In the genomic region with DNA sequence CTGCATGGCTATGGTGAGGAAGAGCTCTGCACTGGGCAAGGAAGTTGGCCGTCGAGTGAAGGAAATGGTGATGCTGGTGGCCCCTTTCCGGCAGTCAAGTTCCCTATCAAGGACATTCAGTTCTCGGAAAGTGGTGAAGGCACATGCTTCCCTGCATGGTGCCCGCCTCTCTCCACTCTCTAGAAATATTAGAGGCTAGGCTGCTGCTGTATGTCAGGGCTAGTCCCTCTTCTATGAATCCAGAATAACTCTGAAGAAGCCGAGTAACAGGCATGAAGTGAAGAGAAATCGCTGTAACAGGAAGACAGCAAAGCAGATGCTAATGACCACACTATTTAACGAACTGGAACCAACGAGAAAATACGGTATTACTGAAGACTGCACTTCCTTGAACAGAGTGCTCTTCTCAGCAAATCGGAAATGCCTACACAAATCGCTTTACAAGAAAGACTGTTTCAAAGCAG, we compare ENCODE assay signal across 9 cellular contexts. TPM values are rescaled to one million over a fixed set of nuclear protein-coding genes. Genes with fewer than 3 reads are reported as not detected.
A peak's percentile ranks its signal among the peaks of the same experiment; 100 is the strongest.
DNase-seq lines count a peak whose midpoint lies in the region; ATAC-seq and TF ChIP-seq lines count a peak whose summit lies in the region.
"Had no signal": no experiment of that assay in that cellular context is flagged by ENCODE, and none has a peak within 500 bp of the region (broad histone marks: within the 10 kb centered on the region; RNA-seq: fewer than 3 reads in every experiment).

No MANE protein-coding gene starts in this region.

- CTCF ChIA-PET in activated B cell treated with CpG ODN at 0.5 μM for 24 hours (lab: Charles Lee) = no interaction called here

- peak; percentile 42 for ATAC-seq in HG03045 (IDR thresholded peaks at IDR 0.05; ENCODE audit: unreplicated experiment)
- peak; percentile 66 for ATAC-seq in activated B cell treated with CpG ODN at 0.5 μM for 24 hours (ENCODE audit: low read depth)
- ATAC-seq in lower lobe of right lung = peak; percentile 60 to 76

- peak overlapping the region; percentile 84 for H3K4me3 Mint-ChIP-seq in activated B cell treated with CpG ODN at 0.5 μM for 24 hours

- peak; percentile 77 for DNase-seq in activated effector memory CD4-positive, alpha-beta T cell treated with anti-CD3 and anti-CD28 coated beads, Interleukin-2, amount 50 U/mL, for 16 hours
- no peak for DNase-seq in activated effector memory CD4-positive, alpha-beta T cell treated with Interleukin-2 at 50 U/mL for 16 hours
- DNase-seq in activated B cell treated with CpG ODN at 0.5 μM for 24 hours = peak; percentile 25
- DNase-seq in lower lobe of right lung = peak; percentile 57
- no peak for DNase-seq in D341Med (ENCODE audit: low spot score)
- DNase-seq in DMS153 treated with DMSO at 0.1 percent for 48 hours (lab: John Stamatoyannopoulos, UW; ENCODE audit: unreplicated experiment) = no peak
- no peak for DNase-seq in cerebellum (ENCODE audit: low spot score)

- H3K27me3 Mint-ChIP-seq in activated B cell treated with CpG ODN at 0.5 μM for 24 hours = no peaks in the 10 kb centered on the region

- TF ChIP-seq CTCF in activated B cell treated with CpG ODN at 0.5 μM for 24 hours (IDR thresholded peaks at IDR 0.05) = no peak
- TF ChIP-seq CTCF in lower lobe of right lung (IDR thresholded peaks at IDR 0.05) = no peak

- H3K4me1 Mint-ChIP-seq in activated B cell treated with CpG ODN at 0.5 μM for 24 hours = peaks cover 48% of the 10 kb centered on the region

- no peaks in the 10 kb centered on the region for H3K27me3 ChIP-seq in lower lobe of right lung (ENCODE audit: low read depth)

- H3K27ac Mint-ChIP-seq in activated B cell treated with CpG ODN at 0.5 μM for 24 hours = peak overlapping the region; percentile 97

- H3K4me1 ChIP-seq in lower lobe of right lung = peaks cover 34% of the 10 kb centered on the region

- H3K36me3 ChIP-seq in lower lobe of right lung = peaks cover 52% of the 10 kb centered on the region

- no peaks in the 10 kb centered on the region for H3K9me3 Mint-ChIP-seq in activated B cell treated with CpG ODN at 0.5 μM for 24 hours

- POLR2A ChIA-PET in activated B cell treated with CpG ODN at 0.5 μM for 24 hours (lab: Charles Lee) = interaction anchor here (1.6 to 3.3 kb wide), 3 partner anchors 12 to 112 kb away, joined by 4 to 17 read pairs (median 10); partner anchors contain the start of genes GTPBP4, LARP4B and WDR37

- peak overlapping the region; percentile 27 for H3K4me3 ChIP-seq in lower lobe of right lung

- no peaks in the 10 kb centered on the region for H3K9me3 ChIP-seq in lower lobe of right lung

- peak overlapping the region; percentile 77 for H3K27ac ChIP-seq in lower lobe of right lung

- intact Hi-C loops in activated B cell treated with CpG ODN at 0.5 μM for 24 hours (cut with micrococcal nuclease) (loop anchor here (2.0 to 10.0 kb wide), 2 partner anchors 13 to 411 kb away; partner anchors contain the start of gene WDR37), lower lobe of right lung (cut with DNase I) (no loop called here)

- H3K36me3 Mint-ChIP-seq in activated B cell treated with CpG ODN at 0.5 μM for 24 hours (ENCODE audit: low read depth) = peaks cover 58% of the 10 kb centered on the region

RNA-seq across cellular contexts. Expression of gene IDI1, which starts 5.4 kb away (rescaled TPM):
- total RNA-seq in activated B cell treated with CpG ODN at 0.5 μM for 24 hours (75.8 and 79.8 TPM in 2 replicates), lower lobe of right lung (49.5 TPM), cerebellum (67.2 TPM)

RNA-seq across cellular contexts. Expression of gene WDR37, which starts 12.6 kb away (rescaled TPM):
- 16.2 and 20.0 TPM in 2 replicates for total RNA-seq in activated B cell treated with CpG ODN at 0.5 μM for 24 hours
- total RNA-seq in lower lobe of right lung = 22.0 TPM
- total RNA-seq in cerebellum = 22.8 TPM

RNA-seq across cellular contexts. Expression of gene IDI2, which starts 17.9 kb away (rescaled TPM):
- total RNA-seq in activated B cell treated with CpG ODN at 0.5 μM for 24 hours = not detected in 2 replicates
- total RNA-seq in lower lobe of right lung = not detected
- total RNA-seq in cerebellum = not detected
- total RNA-seq: T-helper 1 cell treated with Interleukin-12 subunit alpha and Interleukin-12 subunit beta and Interleukin-4 antibody, amounts not matched to agents 30 ng/mL and 1 ng/mL, for 36 hours had no signal

RNA-seq across cellular contexts. Expression of gene GTPBP4, which starts 55.3 kb away (rescaled TPM):
- total RNA-seq in activated B cell treated with CpG ODN at 0.5 μM for 24 hours = 68.0 and 73.8 TPM in 2 replicates
- 28.9 TPM for total RNA-seq in lower lobe of right lung
- total RNA-seq in cerebellum = 18.4 TPM

Comparison
In these comparisons a context has a peak if more than half of its experiments do, and no peak if none do; other contexts are left out.
1. DNase-seq: peak in activated effector memory CD4-positive, alpha-beta T cell treated with anti-CD3 and anti-CD28 coated beads, Interleukin-2, amount 50 U/mL, for 16 hours (single experiment), activated B cell treated with CpG ODN at 0.5 μM for 24 hours (single experiment) and lower lobe of right lung (single experiment); none in activated effector memory CD4-positive, alpha-beta T cell treated with Interleukin-2 at 50 U/mL for 16 hours (single experiment), D341Med (single experiment), DMS153 treated with DMSO at 0.1 percent for 48 hours (single experiment) and cerebellum (single experiment).
2. Peak in every context shown above with its lines, with median percentiles within 50 percentile points of each other: ATAC-seq.